Comparison of ENCODE assay signal across 14 cellular contexts in genomic region chr9:125150349-125151245, GRCh38.
"Had no signal": no experiment of that assay in that cellular context is flagged by ENCODE, and none has a peak within 500 bp of the region (broad histone marks: within the 10 kb centered on the region; RNA-seq: fewer than 3 reads in every experiment).

No MANE protein-coding gene starts in this region.

- H3K27me3 ChIP-seq: pancreas, tibial artery had no signal

- H3K27me3 Mint-ChIP-seq: stimulated activated naive B cell treated with anti-CD40 and anti-IgM and Interleukin-4, amounts not matched to agents 10 μg/mL and 1 μg/mL and 100 μg/mL, for 72 hours had no signal

- FAIRE-seq: pancreas, urothelium cell line had no signal

- H3K4me1 ChIP-seq: pancreas had no signal

- ATAC-seq: activated CD4-positive, CD25-positive, alpha-beta regulatory T cell treated with anti-CD3 and anti-CD28 coated beads, Interleukin-2, amount 50 U/mL, for 24 hours; pancreas; stimulated activated naive B cell treated with anti-CD40 and anti-IgM and Interleukin-4, amounts not matched to agents 10 μg/mL and 1 μg/mL and 100 μg/mL, for 72 hours had no signal

- H3K4me3 Mint-ChIP-seq: stimulated activated naive B cell treated with anti-CD40 and anti-IgM and Interleukin-4, amounts not matched to agents 10 μg/mL and 1 μg/mL and 100 μg/mL, for 72 hours had no signal

- H3K27ac ChIP-seq: coronary artery, pancreas, tibial artery had no signal

- H3K9me3 ChIP-seq: pancreas, tibial artery had no signal

- DNase-seq: activated naive CD4-positive, alpha-beta T cell treated with anti-CD3 and anti-CD28 coated beads, Interleukin-2, amount 50 U/mL, for 16 hours; amniotic stem cell; central memory CD4-positive, alpha-beta T cell; foreskin melanocyte; head of caudate nucleus; pancreas; stimulated activated CD4-positive, alpha-beta T cell treated with anti-CD3 and anti-CD28 coated beads, Interleukin-2, amount 100 ng/mL, for 48 hours; stimulated activated naive B cell treated with anti-CD40 and anti-IgM and Interleukin-4, amounts not matched to agents 10 μg/mL and 1 μg/mL and 100 μg/mL, for 72 hours; SW 1271; tibial artery had no signal

- H3K9me3 Mint-ChIP-seq: activated T-helper 2 cell treated with anti-CD3 and anti-CD28 coated beads, Interferon-gamma antibody, Interleukin-2, Interleukin-4, amounts not matched to agents 10 μg/mL and 5 μg/mL and 100 μg/mL, durations not matched to agents 14 hours and 24 hours and 36 hours; stimulated activated naive B cell treated with anti-CD40 and anti-IgM and Interleukin-4, amounts not matched to agents 10 μg/mL and 1 μg/mL and 100 μg/mL, for 72 hours had no signal

- H3K4me3 ChIP-seq: coronary artery, pancreas, tibial artery had no signal

- H3K27ac Mint-ChIP-seq: activated T-helper 2 cell treated with anti-CD3 and anti-CD28 coated beads, Interferon-gamma antibody, Interleukin-2, Interleukin-4, amounts not matched to agents 10 μg/mL and 5 μg/mL and 100 μg/mL, durations not matched to agents 14 hours and 24 hours and 36 hours; stimulated activated naive B cell treated with anti-CD40 and anti-IgM and Interleukin-4, amounts not matched to agents 10 μg/mL and 1 μg/mL and 100 μg/mL, for 72 hours had no signal
